Comparison of ENCODE assay signal across 8 cellular contexts in genomic region chr7:44973610-44974401, GRCh38. TPM values are rescaled to one million over a fixed set of nuclear protein-coding genes. Genes with fewer than 3 reads are reported as not detected.
DNase-seq lines count a peak whose midpoint lies in the region; ATAC-seq and TF ChIP-seq lines count a peak whose summit lies in the region.

No MANE protein-coding gene starts in this region.

- H3K4me1 ChIP-seq in SK-N-SH (ENCODE audit: control insufficient read depth in 1 of 2, insufficient read depth in 2 of 2, low read depth in 1 of 2, low read length in 1 of 2), result peaks cover 0 to 3% of the 10 kb centered on the region in 2 experiments; a peak in 1 of 4 replicates
- H3K4me1 ChIP-seq in adrenal gland (replicated peaks in 1 of 2), result no peaks in the 10 kb centered on the region
- no peaks in the 10 kb centered on the region for H3K4me1 ChIP-seq in aorta (ENCODE audit: control insufficient read depth in 1 of 2, insufficient read depth in 2 of 2, low read length in 2 of 2)

- no peaks in the 10 kb centered on the region for H3K27me3 ChIP-seq in SK-N-SH (ENCODE audit: insufficient read depth)
- no peaks in the 10 kb centered on the region for H3K27me3 ChIP-seq in adrenal gland
- H3K27me3 ChIP-seq in aorta (ENCODE audit: control insufficient read depth in 1 of 2, insufficient read depth in 2 of 2, low read length in 1 of 2), result no peaks in the 10 kb centered on the region

- H3K79me2 ChIP-seq in SK-N-SH (ENCODE audit: insufficient read depth), result no peaks in the 10 kb centered on the region

- H3F3A ChIP-seq in SK-N-SH (replicated peaks; ENCODE audit: insufficient read depth), result no peaks in the 10 kb centered on the region

- H3K4me3 ChIP-seq in SK-N-SH (ENCODE audit: low read depth in 2 of 2, low read length in 1 of 2), result no peak overlapping the region
- no peak overlapping the region for H3K4me3 ChIP-seq in adrenal gland
- no peak overlapping the region for H3K4me3 ChIP-seq in aorta (ENCODE audit: low read length in 2 of 2)

- DNase-seq in NCI-H2196 (lab: John Stamatoyannopoulos, UW; ENCODE audit: unreplicated experiment) (peak; percentile 36), NCI-H2196 treated with DMSO at 0.1 percent for 48 hours (lab: John Stamatoyannopoulos, UW; ENCODE audit: unreplicated experiment) (no peak), SK-N-SH (peak; percentile 75), adrenal gland (peak in 6 of 7 donors; percentile 67 to 87 (median 80)), left kidney (ENCODE audit: low read depth, low spot score) (peak; percentile 54), aorta (peak; percentile 66 to 71), NCI-H524 treated with DMSO at 0.1 percent for 48 hours (lab: John Stamatoyannopoulos, UW) (no peak), HuH-7.5 (ENCODE audit: low spot score) (no peak)

- H3K9ac ChIP-seq in SK-N-SH, result no peak overlapping the region

- ATAC-seq in aorta (ENCODE audit: low FRiP score), result no peak

- H3K27ac ChIP-seq in SK-N-SH (ENCODE audit: low read depth in 2 of 2, low read length in 1 of 2) (no peak overlapping the region), adrenal gland (no peak overlapping the region), aorta (ENCODE audit: low read depth in 1 of 2, low read length in 2 of 2) (no peak overlapping the region)

- no peak overlapping the region for H2AFZ ChIP-seq in SK-N-SH (ENCODE audit: low read depth)

- H3K36me3 ChIP-seq in SK-N-SH (replicated peaks in 1 of 2; ENCODE audit: control insufficient read depth in 1 of 2, insufficient read depth in 2 of 2, low read length in 1 of 2), result peaks cover 0 to 5% of the 10 kb centered on the region in 2 experiments
- no peaks in the 10 kb centered on the region for H3K36me3 ChIP-seq in adrenal gland (replicated peaks in 1 of 2)
- no peaks in the 10 kb centered on the region for H3K36me3 ChIP-seq in aorta (ENCODE audit: control insufficient read depth in 1 of 2, insufficient read depth in 2 of 2, low read length in 1 of 2)

- intact Hi-C loops in adrenal gland (cut with DNase I) (loop anchor here in 1 of 2 donors (2.0 kb wide), 1 partner anchor 163 kb away; no protein-coding TSS in a partner anchor), aorta (cut with DNase I) (loop anchor here in 1 of 2 donors (5.0 kb wide), 1 partner anchor 163 kb away; no protein-coding TSS in a partner anchor)

- no peak overlapping the region for H3K4me2 ChIP-seq in SK-N-SH

- 58% methylated on average over 8 of the region's 10 CpGs for WGBS in SK-N-SH (ENCODE audit: low lambda C conversion rate)
- WGBS in adrenal gland, 4 donors, result 51 to 75% (median 66%) methylated on average over 4 to 10 of the region's 10 CpGs
- WGBS in aorta, 2 donors, result 64 to 74% methylated on average over 10 of the region's 10 CpGs

- peak; percentile 59 for TF ChIP-seq RAD21 in SK-N-SH (IDR thresholded peaks at IDR 0.05; ENCODE audit: low read length)

- no peak for TF ChIP-seq POLR2A in adrenal gland (IDR thresholded peaks at IDR 0.05)

- no peaks in the 10 kb centered on the region for H3K9me2 ChIP-seq in SK-N-SH

- no peak for TF ChIP-seq EP300 in SK-N-SH (IDR thresholded peaks at IDR 0.05; ENCODE audit: borderline replicate concordance in 1 of 2, low read depth in 1 of 2, low read length in 1 of 2)

- H4K20me1 ChIP-seq in SK-N-SH (ENCODE audit: insufficient read depth), result no peaks in the 10 kb centered on the region

- CTCF ChIA-PET in SK-N-SH (lab: Yijun Ruan, JAX), result interaction anchor here (0.6 to 6.2 kb wide), 41 partner anchors 9 to 391 kb away, joined by 3 to 125 read pairs (median 4); partner anchors contain the start of gene TBRG4

- H3K9me3 ChIP-seq in SK-N-SH, result no peaks in the 10 kb centered on the region
- H3K9me3 ChIP-seq in adrenal gland (replicated peaks in 1 of 3), result no peaks in the 10 kb centered on the region
- H3K9me3 ChIP-seq in aorta (ENCODE audit: control insufficient read depth, low read length), result no peaks in the 10 kb centered on the region

- TF ChIP-seq CTCF in SK-N-SH (IDR thresholded peaks at IDR 0.05), result peak; percentile 61
- peak; percentile 60 to 79 (median 74) for TF ChIP-seq CTCF in adrenal gland (IDR thresholded peaks at IDR 0.05)

- POLR2A ChIA-PET in SK-N-SH (lab: Yijun Ruan, JAX), result interaction anchor here (0.5 to 2.8 kb wide), 10 partner anchors 9 to 256 kb away, joined by 3 to 16 read pairs (median 5); partner anchors contain the start of genes NACAD, PURB and TBRG4

TF ChIP-seq in SK-N-SH, 30 proteins besides CTCF, POLR2A, EP300 and RAD21:
- TF ChIP-seq SIN3A (IDR thresholded peaks at IDR 0.05; ENCODE audit: borderline replicate concordance, low read depth, low read length) (no peak), MXI1 (IDR thresholded peaks at IDR 0.05; ENCODE audit: low read depth, low read length) (no peak), SMC3 (IDR thresholded peaks at IDR 0.05; ENCODE audit: low read depth, low read length) (peak; percentile 66), USF1 (IDR thresholded peaks at IDR 0.05; ENCODE audit: borderline replicate concordance, low read depth) (no peak)

RNA-seq across cellular contexts. Expression of gene MYO1G, which starts 5.0 kb away (rescaled TPM):
- 0.05 and 0.10 TPM in 2 replicates for polyA plus RNA-seq in SK-N-SH (2012; rRNA removed)
- polyA plus RNA-seq in SK-N-SH (2012; cell fraction: cytosol; rRNA removed), result 0.01 TPM in 2 replicates
- 0.24 and 0.26 TPM in 2 replicates for polyA plus RNA-seq in SK-N-SH (2012; cell fraction: nucleus; rRNA removed)
- total RNA-seq in adrenal gland, result 1 to 10 TPM in 7 of 8 donors, under 1 TPM in 1; 0.06 to 8.1 (median 4.2) TPM
- polyA plus RNA-seq in adrenal gland, result 10 to 100 TPM in 1 of 3 donors, 1 to 10 TPM in 2; 1.0 to 12.8 (median 4.0) TPM
- total RNA-seq in aorta, result 10 to 100 TPM in 1 of 2 donors, 1 to 10 TPM in 1; 7.2 to 21.3 TPM
- polyA plus RNA-seq in aorta, result 1 to 10 TPM; 1.4 to 3.5 TPM

RNA-seq across cellular contexts. Expression of gene CCM2, which starts 26.2 kb away (rescaled TPM):
- polyA plus RNA-seq in SK-N-SH (2012; rRNA removed), result 65.6 and 83.2 TPM in 2 replicates
- 46.0 and 71.9 TPM in 2 replicates for polyA plus RNA-seq in SK-N-SH (2012; cell fraction: cytosol; rRNA removed)
- 81.6 and 98.7 TPM in 2 replicates for polyA plus RNA-seq in SK-N-SH (2012; cell fraction: nucleus; rRNA removed)
- total RNA-seq in adrenal gland, result 10 to 100 TPM; 36.1 to 84.5 (median 50.7) TPM
- 10 to 100 TPM; 42.2 to 81.6 (median 72.1) TPM for polyA plus RNA-seq in adrenal gland
- 10 to 100 TPM; 38.6 to 49.1 TPM for total RNA-seq in aorta
- 10 to 100 TPM; 32.7 to 41.5 TPM for polyA plus RNA-seq in aorta

Comparison
In these comparisons a context has a peak if more than half of its experiments do, and no peak if none do; other contexts are left out.
1. DNase-seq: peak in NCI-H2196 (single experiment), SK-N-SH (single experiment), adrenal gland (6 of 7), left kidney (single experiment) and aorta (2 of 2); none in NCI-H2196 treated with DMSO at 0.1 percent for 48 hours (single experiment), NCI-H524 treated with DMSO at 0.1 percent for 48 hours (single experiment) and HuH-7.5 (single experiment).